In genomic region chr3:13045904-13046568, GRCh38 we compare ENCODE assay signal across 8 cellular contexts. TPM values are rescaled to one million over a fixed set of nuclear protein-coding genes. Genes with fewer than 3 reads are reported as not detected.
DNase-seq lines count a peak whose midpoint lies in the region; ATAC-seq and TF ChIP-seq lines count a peak whose summit lies in the region.

No MANE protein-coding gene starts in this region.

- H3K9me3 ChIP-seq in SU-DHL-6 (ENCODE audit: insufficient read depth, low read length), result no peaks in the 10 kb centered on the region
- H3K9me3 ChIP-seq in neural cell (ENCODE audit: low read length), result no peaks in the 10 kb centered on the region
- H3K9me3 ChIP-seq in A673 (ENCODE audit: low read depth, low read length, poor library complexity, severe bottlenecking), result no peaks in the 10 kb centered on the region

- H3K4me2 ChIP-seq in SU-DHL-6 (ENCODE audit: low read depth, low read length, poor library complexity, severe bottlenecking) (peak overlapping the region; percentile 19), neural cell (ENCODE audit: low read length) (peak overlapping the region; percentile 38)

- intact Hi-C loops in A673 (cut with micrococcal nuclease; ENCODE audit: unreplicated experiment), result no loop called here

- peak; percentile 87 for DNase-seq in DMS 273 (lab: John Stamatoyannopoulos, UW; ENCODE audit: unreplicated experiment)
- no peak for DNase-seq in A673 (ENCODE audit: low spot score)
- DNase-seq in foreskin fibroblast, result no peak
- no peak for DNase-seq in GF-D8 (lab: John Stamatoyannopoulos, UW)

- CTCF ChIA-PET in A673 (lab: Charles Lee), result no interaction called here

- H3K9ac ChIP-seq in SU-DHL-6 (ENCODE audit: low read length) (peak overlapping the region; percentile 17; the same call in 1 of the 2 replicates), neural cell (ENCODE audit: low read length) (peak overlapping the region; percentile 53)

- POLR2A ChIA-PET in A673 (lab: Charles Lee; ENCODE audit: low non-redundant PET), result no interaction called here

- H3F3A ChIP-seq in SU-DHL-6 (ENCODE audit: insufficient read depth), result no peaks in the 10 kb centered on the region
- no peaks in the 10 kb centered on the region for H3F3A ChIP-seq in neural cell (ENCODE audit: insufficient read depth, low read length, poor library complexity, severe bottlenecking)

- H4K20me1 ChIP-seq in SU-DHL-6 (ENCODE audit: low read depth, low read length), result no peaks in the 10 kb centered on the region
- H4K20me1 ChIP-seq in neural cell (ENCODE audit: insufficient read depth), result no peaks in the 10 kb centered on the region

- TF ChIP-seq RAD21 in neural cell (conservative IDR thresholded peaks at IDR 0.05), result no peak

- no peaks in the 10 kb centered on the region for H3K79me2 ChIP-seq in SU-DHL-6 (ENCODE audit: insufficient read depth, low read length)
- no peaks in the 10 kb centered on the region for H3K79me2 ChIP-seq in neural cell (replicated peaks; ENCODE audit: insufficient read depth, low read length)

- ATAC-seq in GM19035 (IDR thresholded peaks at IDR 0.05; ENCODE audit: unreplicated experiment) (peak; percentile 86), HG03064 (IDR thresholded peaks at IDR 0.05; ENCODE audit: low read depth, unreplicated experiment) (peak; percentile 78)

- TF ChIP-seq CTCF in SU-DHL-6 (IDR thresholded peaks at IDR 0.05; ENCODE audit: insufficient read depth, low read length, poor library complexity, severe bottlenecking), result no peak
- no peak for TF ChIP-seq CTCF in neural cell (IDR thresholded peaks at IDR 0.05; ENCODE audit: poor library complexity, severe bottlenecking)
- TF ChIP-seq CTCF in A673 (conservative IDR thresholded peaks at IDR 0.05; ENCODE audit: low read depth, low read length), result no peak
- TF ChIP-seq CTCF in foreskin fibroblast (IDR thresholded peaks at IDR 0.05; ENCODE audit: low read depth, low read length), result no peak

- H3K4me1 ChIP-seq in A673 (ENCODE audit: insufficient read depth, low read length, poor library complexity, severe bottlenecking), result no peaks in the 10 kb centered on the region

- BruUV-seq in A673 (replicated peaks; lab: Mats Ljungman, UMichigan), result no TSS peak

- H3K27me3 ChIP-seq in SU-DHL-6 (ENCODE audit: low read length), result no peaks in the 10 kb centered on the region
- H3K27me3 ChIP-seq in neural cell (ENCODE audit: insufficient read depth, low read depth, low read length), result no peaks in the 10 kb centered on the region
- H3K27me3 ChIP-seq in A673 (replicated peaks; ENCODE audit: insufficient read depth, low read depth, low read length, poor library complexity), result no peaks in the 10 kb centered on the region

- H3K9me2 ChIP-seq in SU-DHL-6 (replicated peaks; ENCODE audit: insufficient read depth, low read length), result no peaks in the 10 kb centered on the region
- no peaks in the 10 kb centered on the region for H3K9me2 ChIP-seq in neural cell (ENCODE audit: insufficient read depth, low read length)

- TF ChIP-seq EP300 in neural cell (conservative IDR thresholded peaks at IDR 0.05; ENCODE audit: poor library complexity, severe bottlenecking), result no peak

- H3K27ac ChIP-seq in SU-DHL-6 (ENCODE audit: low read depth, low read length), result peak overlapping the region; percentile 21
- H3K27ac ChIP-seq in neural cell (ENCODE audit: low read length), result peak overlapping the region; percentile 73
- no peak overlapping the region for H3K27ac ChIP-seq in A673 (ENCODE audit: low read depth, low read length, poor library complexity, severe bottlenecking)

- no peak overlapping the region for H3K4me3 ChIP-seq in SU-DHL-6 (ENCODE audit: insufficient read depth, low read length, poor library complexity, severe bottlenecking)
- peak overlapping the region; percentile 12 for H3K4me3 ChIP-seq in neural cell (ENCODE audit: low read length)
- H3K4me3 ChIP-seq in A673 (ENCODE audit: low read depth, low read length, poor library complexity, severe bottlenecking), result no peak overlapping the region
- H3K4me3 ChIP-seq in foreskin fibroblast (ENCODE audit: low read depth in 1 of 2, low read length in 2 of 2), result no peak overlapping the region

- H3K36me3 ChIP-seq in SU-DHL-6 (ENCODE audit: low read length) (no peaks in the 10 kb centered on the region), neural cell (ENCODE audit: insufficient read depth, low read length) (no peaks in the 10 kb centered on the region), A673 (ENCODE audit: insufficient read depth, low read length, poor library complexity, severe bottlenecking) (no peaks in the 10 kb centered on the region)

- peak overlapping the region; percentile 28 for H2AFZ ChIP-seq in SU-DHL-6 (ENCODE audit: low read depth, low read length, severe bottlenecking)
- H2AFZ ChIP-seq in neural cell (ENCODE audit: low read depth, low read length), result no peak overlapping the region

TF ChIP-seq in neural cell, 6 proteins besides CTCF, POLR2A, EP300 and RAD21:
- TF ChIP-seq MXI1 (conservative IDR thresholded peaks at IDR 0.05; ENCODE audit: poor library complexity, severe bottlenecking) (no peak), SMC3 (conservative IDR thresholded peaks at IDR 0.05; ENCODE audit: poor library complexity) (no peak), REST (IDR thresholded peaks at IDR 0.05; ENCODE audit: borderline replicate concordance) (no peak), EZH2 (IDR thresholded peaks at IDR 0.05; ENCODE audit: borderline replicate concordance, insufficient read depth, low read length, poor library complexity, severe bottlenecking) (no peak), POLR2AphosphoS5 (IDR thresholded peaks at IDR 0.05) (no peak), TAF1 (IDR thresholded peaks at IDR 0.05; ENCODE audit: low read depth) (no peak)

RNA-seq across cellular contexts. Expression of gene IQSEC1, which starts 27.2 kb away (rescaled TPM):
- 6.0 and 11.2 TPM in 2 replicates for polyA plus RNA-seq in neural cell
- 29.2 and 31.6 TPM in 2 replicates for polyA minus RNA-seq in neural cell
- 13.0 and 15.4 TPM in 2 replicates for total RNA-seq in A673 (2021)
